Comparison of ENCODE assay signal across 9 cellular contexts in genomic region chr17:59371426-59372099, GRCh38. TPM values are rescaled to one million over a fixed set of nuclear protein-coding genes. Genes with fewer than 3 reads are reported as not detected.
A peak's percentile ranks its signal among the peaks of the same experiment; 100 is the strongest.
DNase-seq lines count a peak whose midpoint lies in the region; ATAC-seq lines count a peak whose summit lies in the region.
"Had no signal": no experiment of that assay in that cellular context is flagged by ENCODE, and none has a peak within 500 bp of the region (broad histone marks: within the 10 kb centered on the region; RNA-seq: fewer than 3 reads in every experiment).

No MANE protein-coding gene starts in this region.

- H3K4me3 Mint-ChIP-seq in activated CD4-positive, alpha-beta T cell treated with anti-CD3 and anti-CD28 coated beads, Interleukin-2, amount 10 ng/mL, durations not matched to agents 24 days and 14 days: peak overlapping the region; percentile 55

- peak overlapping the region; percentile 67 for H2AK5ac ChIP-seq in mesendoderm (ENCODE audit: low read length)

- intact Hi-C loops in activated CD4-positive, alpha-beta T cell treated with anti-CD3 and anti-CD28 coated beads, Interleukin-2, amount 10 ng/mL, durations not matched to agents 24 days and 14 days (cut with micrococcal nuclease): loop anchor here (2.0 kb wide), 1 partner anchor 55 kb away; no protein-coding TSS in a partner anchor

- peak overlapping the region; percentile 87 for H3K27ac Mint-ChIP-seq in activated CD4-positive, alpha-beta T cell treated with anti-CD3 and anti-CD28 coated beads, Interleukin-2, amount 10 ng/mL, durations not matched to agents 24 days and 14 days

- no peak overlapping the region for H3K27ac ChIP-seq in mesendoderm (ENCODE audit: low read depth, low read length)
- H3K27ac ChIP-seq in thymus (ENCODE audit: low read depth): peak overlapping the region; percentile 26

- no peaks in the 10 kb centered on the region for H3K79me2 ChIP-seq in mesendoderm (ENCODE audit: control insufficient read depth, insufficient read depth, low read length)

- WGBS in mesendoderm (ENCODE audit: extremely low coverage, insufficient coverage, low lambda C conversion rate): no CpG with 5 or more reads among the region's 5 CpGs
- 93% methylated on average over 5 of the region's 5 CpGs for WGBS in thymus

- H2BK5ac ChIP-seq in mesendoderm (ENCODE audit: low read length): peak overlapping the region; percentile 15

- H3K23ac ChIP-seq in mesendoderm (ENCODE audit: low read length): no peak overlapping the region

- no peaks in the 10 kb centered on the region for H3K27me3 Mint-ChIP-seq in activated CD4-positive, alpha-beta T cell treated with anti-CD3 and anti-CD28 coated beads, Interleukin-2, amount 10 ng/mL, durations not matched to agents 24 days and 14 days

- DNase-seq in activated CD4-positive, alpha-beta T cell treated with anti-CD3 and anti-CD28 coated beads, Interleukin-2, amount 10 ng/mL, durations not matched to agents 24 days and 14 days: no peak
- no peak for DNase-seq in activated CD4-positive, alpha-beta T cell treated with anti-CD3 and anti-CD28 coated beads for 48 hours
- DNase-seq in cerebellar cortex (ENCODE audit: low spot score) (peak; percentile 80), mesendoderm (no peak), GM19240 (ENCODE audit: insufficient read length, low spot score) (no peak)
- DNase-seq: ACHN had no signal

- H3K27me3 ChIP-seq in mesendoderm (ENCODE audit: insufficient read depth, low read length, poor library complexity) (no peaks in the 10 kb centered on the region), thymus (ENCODE audit: control insufficient read depth, insufficient read depth) (no peaks in the 10 kb centered on the region)

- H3K4me3 ChIP-seq in mesendoderm (ENCODE audit: low read length) (no peak overlapping the region), thymus (ENCODE audit: low read length) (no peak overlapping the region)

- H3K9ac ChIP-seq in mesendoderm (ENCODE audit: low read length): no peak overlapping the region

- peak overlapping the region; percentile 14 for H2BK120ac ChIP-seq in mesendoderm (ENCODE audit: low read depth, low read length)

- peaks cover 64% of the 10 kb centered on the region for H3K4me1 Mint-ChIP-seq in activated CD4-positive, alpha-beta T cell treated with anti-CD3 and anti-CD28 coated beads, Interleukin-2, amount 10 ng/mL, durations not matched to agents 24 days and 14 days

- H3K4me2 ChIP-seq in mesendoderm (ENCODE audit: low read length): no peak overlapping the region

- H3K4ac ChIP-seq in mesendoderm (ENCODE audit: low read depth, low read length): peak overlapping the region; percentile 73

- H3K18ac ChIP-seq in mesendoderm (ENCODE audit: low read length): peak overlapping the region; percentile 61

- H3K56ac ChIP-seq in mesendoderm (ENCODE audit: low read length): peak overlapping the region; percentile 56

- no peak overlapping the region for H4K5ac ChIP-seq in mesendoderm (ENCODE audit: low read length)

- peaks cover 3% of the 10 kb centered on the region for H3K79me1 ChIP-seq in mesendoderm (ENCODE audit: low read length)

- H3K36me3 ChIP-seq in mesendoderm (ENCODE audit: control insufficient read depth, insufficient read depth, low read length) (no peaks in the 10 kb centered on the region), thymus (ENCODE audit: control insufficient read depth, insufficient read depth) (no peaks in the 10 kb centered on the region)

- peaks cover 6% of the 10 kb centered on the region for H3K9me3 Mint-ChIP-seq in activated CD4-positive, alpha-beta T cell treated with anti-CD3 and anti-CD28 coated beads, Interleukin-2, amount 10 ng/mL, durations not matched to agents 24 days and 14 days

- no peaks in the 10 kb centered on the region for H3K9me3 ChIP-seq in thymus (ENCODE audit: control insufficient read depth)

- ATAC-seq in HG03175 (IDR thresholded peaks at IDR 0.05; ENCODE audit: unreplicated experiment) (no peak), GM18907 (IDR thresholded peaks at IDR 0.05; ENCODE audit: unreplicated experiment) (no peak)

- peak overlapping the region; percentile 42 for H2BK15ac ChIP-seq in mesendoderm (replicated peaks; ENCODE audit: low read depth)

- H4K8ac ChIP-seq in mesendoderm (ENCODE audit: low read depth, low read length): no peak overlapping the region

- peaks cover 9% of the 10 kb centered on the region for H3K36me3 Mint-ChIP-seq in activated CD4-positive, alpha-beta T cell treated with anti-CD3 and anti-CD28 coated beads, Interleukin-2, amount 10 ng/mL, durations not matched to agents 24 days and 14 days (ENCODE audit: low read depth)

- H3K4me1 ChIP-seq in mesendoderm (ENCODE audit: control insufficient read depth, low read depth, low read length): peaks cover 26% of the 10 kb centered on the region
- H3K4me1 ChIP-seq in thymus (ENCODE audit: control insufficient read depth, insufficient read depth, low read length): peaks cover 3% of the 10 kb centered on the region

RNA-seq across cellular contexts. Expression of gene YPEL2, which starts 40.1 kb away (rescaled TPM):
- total RNA-seq in activated CD4-positive, alpha-beta T cell treated with anti-CD3 and anti-CD28 coated beads, Interleukin-2, amount 10 ng/mL, durations not matched to agents 24 days and 14 days: 6.2 and 7.0 TPM in 2 replicates
- polyA plus RNA-seq in mesendoderm (2013, experiment 1 of 2): 3.5 TPM
- polyA plus RNA-seq in mesendoderm (2013, experiment 2 of 2): 2.9 TPM
- 10.6 TPM for polyA plus RNA-seq in thymus
